18 cellular contexts compared by ENCODE assay signal in the genomic region with DNA sequence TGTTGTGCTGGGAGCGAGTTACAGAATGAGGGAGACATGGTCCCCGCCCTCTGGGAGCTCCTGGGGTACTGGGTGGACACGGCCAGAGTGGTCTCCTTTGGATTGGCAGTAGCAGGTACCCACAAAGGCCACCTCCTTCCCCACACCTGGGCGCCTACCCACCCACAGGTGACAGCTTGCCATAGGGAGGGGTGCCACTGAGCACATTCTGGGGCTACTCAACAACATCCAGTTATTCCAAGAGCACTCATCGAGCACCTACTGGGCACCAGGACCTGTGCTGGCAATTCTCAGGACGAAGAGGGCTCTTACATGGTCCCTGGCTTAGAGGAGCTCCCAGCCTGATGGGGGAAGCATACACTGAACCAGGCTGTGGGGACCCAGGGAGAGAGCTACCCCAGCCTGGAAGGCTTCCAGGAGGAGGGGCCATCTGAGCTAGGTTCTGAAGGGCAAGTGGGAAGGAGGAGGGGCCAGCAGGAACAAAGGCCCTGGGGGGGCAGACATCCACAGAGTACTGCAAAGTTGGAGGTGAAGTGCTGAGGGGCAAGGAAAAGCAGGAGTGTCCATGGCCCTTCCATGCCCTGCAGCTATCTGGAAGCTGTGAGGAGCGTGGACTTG. TPM values are rescaled to one million over a fixed set of nuclear protein-coding genes. Genes with fewer than 3 reads are reported as not detected.
A peak's percentile ranks its signal among the peaks of the same experiment; 100 is the strongest.
DNase-seq lines count a peak whose midpoint lies in the region; ATAC-seq and FAIRE-seq lines count a peak whose summit lies in the region.
"Had no signal": no experiment of that assay in that cellular context is flagged by ENCODE, and none has a peak within 500 bp of the region (broad histone marks: within the 10 kb centered on the region; RNA-seq: fewer than 3 reads in every experiment).

No MANE protein-coding gene starts in this region.

- H3K27ac Mint-ChIP-seq in stimulated activated naive CD8-positive, alpha-beta T cell treated with anti-CD3 and anti-CD28 coated beads, Interleukin-15, amount 100 ng/mL, for 72 hours = peak overlapping the region; percentile 42 to 68
- H3K27ac Mint-ChIP-seq in T-helper 17 cell = peak overlapping the region; percentile 85
- peak overlapping the region; percentile 56 to 58 for H3K27ac Mint-ChIP-seq in effector memory CD8-positive, alpha-beta T cell
- H3K27ac Mint-ChIP-seq in stimulated activated effector memory CD8-positive, alpha-beta T cell treated with anti-CD3 and anti-CD28 coated beads, Interleukin-12 subunit alpha, Interleukin-12 subunit beta, amount 100 ng/mL, for 72 hours = peak overlapping the region; percentile 85
- H3K27ac Mint-ChIP-seq: activated naive CD8-positive, alpha-beta T cell had no signal

- ATAC-seq in stimulated activated naive CD8-positive, alpha-beta T cell treated with anti-CD3 and anti-CD28 coated beads, Interleukin-15, amount 100 ng/mL, for 72 hours = peak; percentile 6
- ATAC-seq in stimulated activated naive CD8-positive, alpha-beta T cell treated with anti-CD3 and anti-CD28 coated beads, Interleukin-15, Interleukin-2, amounts not matched to agents 100 U/mL and 50 U/mL, for 24 hours = no peak
- ATAC-seq in T-helper 17 cell (no peak), GM19455 (IDR thresholded peaks at IDR 0.05; ENCODE audit: unreplicated experiment) (no peak)
- ATAC-seq in effector memory CD8-positive, alpha-beta T cell (replicated peaks) = no peak
- ATAC-seq in stimulated activated effector memory CD8-positive, alpha-beta T cell treated with anti-CD3 and anti-CD28 coated beads, Interleukin-12 subunit alpha, Interleukin-12 subunit beta, amount 100 ng/mL, for 72 hours = no peak
- ATAC-seq: lower lobe of right lung, upper lobe of right lung had no signal

- peaks cover 9% of the 10 kb centered on the region for H3K36me3 Mint-ChIP-seq in T-helper 17 cell (ENCODE audit: low read depth)
- peaks cover 37% of the 10 kb centered on the region for H3K36me3 Mint-ChIP-seq in effector memory CD8-positive, alpha-beta T cell (ENCODE audit: insufficient read depth)
- peaks cover 73% of the 10 kb centered on the region for H3K36me3 Mint-ChIP-seq in stimulated activated effector memory CD8-positive, alpha-beta T cell treated with anti-CD3 and anti-CD28 coated beads, Interleukin-12 subunit alpha, Interleukin-12 subunit beta, amount 100 ng/mL, for 72 hours

- no peak overlapping the region for H3K4me3 Mint-ChIP-seq in stimulated activated naive CD8-positive, alpha-beta T cell treated with anti-CD3 and anti-CD28 coated beads, Interleukin-15, amount 100 ng/mL, for 72 hours
- no peak overlapping the region for H3K4me3 Mint-ChIP-seq in T-helper 17 cell
- no peak overlapping the region for H3K4me3 Mint-ChIP-seq in effector memory CD8-positive, alpha-beta T cell
- H3K4me3 Mint-ChIP-seq in stimulated activated effector memory CD8-positive, alpha-beta T cell treated with anti-CD3 and anti-CD28 coated beads, Interleukin-12 subunit alpha, Interleukin-12 subunit beta, amount 100 ng/mL, for 72 hours = no peak overlapping the region
- H3K4me3 Mint-ChIP-seq: activated naive CD8-positive, alpha-beta T cell had no signal

- H3K9me3 ChIP-seq in T-helper 17 cell (ENCODE audit: control insufficient read depth, low read length, poor library complexity, severe bottlenecking) = no peaks in the 10 kb centered on the region
- H3K9me3 ChIP-seq: lower lobe of right lung, upper lobe of right lung had no signal

- no peaks in the 10 kb centered on the region for H3K9me3 Mint-ChIP-seq in stimulated activated naive CD8-positive, alpha-beta T cell treated with anti-CD3 and anti-CD28 coated beads, Interleukin-15, amount 100 ng/mL, for 72 hours
- no peaks in the 10 kb centered on the region for H3K9me3 Mint-ChIP-seq in effector memory CD8-positive, alpha-beta T cell
- no peaks in the 10 kb centered on the region for H3K9me3 Mint-ChIP-seq in stimulated activated effector memory CD8-positive, alpha-beta T cell treated with anti-CD3 and anti-CD28 coated beads, Interleukin-12 subunit alpha, Interleukin-12 subunit beta, amount 100 ng/mL, for 72 hours

- no peak for FAIRE-seq in GM19239 (lab: Jason Lieb, UNC)

- H3K27me3 Mint-ChIP-seq in stimulated activated naive CD8-positive, alpha-beta T cell treated with anti-CD3 and anti-CD28 coated beads, Interleukin-15, amount 100 ng/mL, for 72 hours = no peaks in the 10 kb centered on the region
- no peaks in the 10 kb centered on the region for H3K27me3 Mint-ChIP-seq in T-helper 17 cell
- H3K27me3 Mint-ChIP-seq in effector memory CD8-positive, alpha-beta T cell = no peaks in the 10 kb centered on the region
- H3K27me3 Mint-ChIP-seq: activated naive CD8-positive, alpha-beta T cell had no signal

- H3K4me1 Mint-ChIP-seq in stimulated activated naive CD8-positive, alpha-beta T cell treated with anti-CD3 and anti-CD28 coated beads, Interleukin-15, amount 100 ng/mL, for 72 hours = peaks cover 23% of the 10 kb centered on the region
- H3K4me1 Mint-ChIP-seq in T-helper 17 cell = peaks cover 13% of the 10 kb centered on the region
- peaks cover 4 to 7% of the 10 kb centered on the region in 2 donors for H3K4me1 Mint-ChIP-seq in effector memory CD8-positive, alpha-beta T cell (ENCODE audit: low read depth in 2 of 2)
- H3K4me1 Mint-ChIP-seq in stimulated activated effector memory CD8-positive, alpha-beta T cell treated with anti-CD3 and anti-CD28 coated beads, Interleukin-12 subunit alpha, Interleukin-12 subunit beta, amount 100 ng/mL, for 72 hours = peaks cover 15% of the 10 kb centered on the region

- no peak for DNase-seq in stimulated activated naive CD8-positive, alpha-beta T cell treated with anti-CD3 and anti-CD28 coated beads, Interleukin-15, amount 100 ng/mL, for 72 hours
- no peak for DNase-seq in stimulated activated naive CD8-positive, alpha-beta T cell treated with anti-CD3 and anti-CD28 coated beads, Interleukin-15, Interleukin-2, amounts not matched to agents 100 U/mL and 50 U/mL, for 24 hours
- DNase-seq in T-helper 17 cell (no peak), anterior cingulate cortex (lab: John Stamatoyannopoulos, UW) (no peak), GM19239 (ENCODE audit: insufficient read length, low spot score) (no peak)
- DNase-seq in effector memory CD8-positive, alpha-beta T cell = no peak
- no peak for DNase-seq in stimulated activated effector memory CD8-positive, alpha-beta T cell treated with anti-CD3 and anti-CD28 coated beads, Interleukin-12 subunit alpha, Interleukin-12 subunit beta, amount 100 ng/mL, for 72 hours (ENCODE audit: low spot score in 2 of 2)
- DNase-seq: activated CD4-positive, alpha-beta T cell treated with anti-CD3 and anti-CD28 coated beads, Interleukin-2, amount 50 U/mL, for 48 hours; dermis blood vessel endothelial cell; foreskin melanocyte; GM23248; hippocampal formation; islet precursor cell; lower lobe of right lung; NCI-H146; upper lobe of right lung had no signal

RNA-seq across cellular contexts. Expression of gene MRPL37, which starts 22.0 kb away (rescaled TPM):
- 10 to 100 TPM; 25.7 to 29.8 TPM for total RNA-seq in T-helper 17 cell

RNA-seq across cellular contexts. Expression of gene CYB5RL, which starts 22.1 kb away (rescaled TPM):
- 1 to 10 TPM; 2.9 to 4.6 TPM for total RNA-seq in T-helper 17 cell
